1 cellular context compared by ENCODE assay signal in the genomic region with DNA sequence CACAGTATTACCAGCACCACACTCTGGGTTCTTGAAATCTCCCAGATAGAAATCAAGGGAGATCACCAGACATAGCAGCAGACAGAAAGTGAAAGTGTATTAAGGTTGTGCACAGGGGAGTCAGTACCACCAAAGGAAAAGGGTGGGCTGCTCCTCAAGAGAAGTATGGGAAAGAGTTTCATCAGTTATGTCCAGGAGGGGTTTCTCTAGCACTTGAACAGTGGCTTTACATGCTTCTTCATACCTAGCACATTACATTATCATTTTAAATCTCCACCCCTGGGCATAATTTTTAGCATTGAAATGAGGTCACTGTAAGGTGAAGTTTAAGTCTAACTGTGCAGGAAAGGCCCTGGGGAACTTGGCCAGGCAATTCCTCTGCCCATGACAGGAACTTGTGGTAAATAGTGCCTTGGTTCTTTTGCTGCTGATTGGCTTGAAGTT.
TF ChIP-seq lines count a peak whose summit lies in the region.

No MANE protein-coding gene starts in this region.

TF ChIP-seq in GM12878, 131 proteins besides CTCF, POLR2A, EP300 and RAD21 (continued from another document):
- TF ChIP-seq, protein P1, sequence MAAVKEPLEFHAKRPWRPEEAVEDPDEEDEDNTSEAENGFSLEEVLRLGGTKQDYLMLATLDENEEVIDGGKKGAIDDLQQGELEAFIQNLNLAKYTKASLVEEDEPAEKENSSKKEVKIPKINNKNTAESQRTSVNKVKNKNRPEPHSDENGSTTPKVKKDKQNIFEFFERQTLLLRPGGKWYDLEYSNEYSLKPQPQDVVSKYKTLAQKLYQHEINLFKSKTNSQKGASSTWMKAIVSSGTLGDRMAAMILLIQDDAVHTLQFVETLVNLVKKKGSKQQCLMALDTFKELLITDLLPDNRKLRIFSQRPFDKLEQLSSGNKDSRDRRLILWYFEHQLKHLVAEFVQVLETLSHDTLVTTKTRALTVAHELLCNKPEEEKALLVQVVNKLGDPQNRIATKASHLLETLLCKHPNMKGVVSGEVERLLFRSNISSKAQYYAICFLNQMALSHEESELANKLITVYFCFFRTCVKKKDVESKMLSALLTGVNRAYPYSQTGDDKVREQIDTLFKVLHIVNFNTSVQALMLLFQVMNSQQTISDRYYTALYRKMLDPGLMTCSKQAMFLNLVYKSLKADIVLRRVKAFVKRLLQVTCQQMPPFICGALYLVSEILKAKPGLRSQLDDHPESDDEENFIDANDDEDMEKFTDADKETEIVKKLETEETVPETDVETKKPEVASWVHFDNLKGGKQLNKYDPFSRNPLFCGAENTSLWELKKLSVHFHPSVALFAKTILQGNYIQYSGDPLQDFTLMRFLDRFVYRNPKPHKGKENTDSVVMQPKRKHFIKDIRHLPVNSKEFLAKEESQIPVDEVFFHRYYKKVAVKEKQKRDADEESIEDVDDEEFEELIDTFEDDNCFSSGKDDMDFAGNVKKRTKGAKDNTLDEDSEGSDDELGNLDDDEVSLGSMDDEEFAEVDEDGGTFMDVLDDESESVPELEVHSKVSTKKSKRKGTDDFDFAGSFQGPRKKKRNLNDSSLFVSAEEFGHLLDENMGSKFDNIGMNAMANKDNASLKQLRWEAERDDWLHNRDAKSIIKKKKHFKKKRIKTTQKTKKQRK (IDR thresholded peaks at IDR 0.05; ENCODE audit: low read depth, low read length) = no peak
- TF ChIP-seq, protein P2, sequence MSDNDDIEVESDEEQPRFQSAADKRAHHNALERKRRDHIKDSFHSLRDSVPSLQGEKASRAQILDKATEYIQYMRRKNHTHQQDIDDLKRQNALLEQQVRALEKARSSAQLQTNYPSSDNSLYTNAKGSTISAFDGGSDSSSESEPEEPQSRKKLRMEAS (IDR thresholded peaks at IDR 0.05; ENCODE audit: low read depth, low read length) = no peak
- peak; percentile 63 for TF ChIP-seq JUNB (IDR thresholded peaks at IDR 0.05)
- TF ChIP-seq NFIC (IDR thresholded peaks at IDR 0.05; ENCODE audit: low read depth, low read length) = peak; percentile 77; the same call in 1 of the 2 replicates
- TF ChIP-seq SMAD5 (IDR thresholded peaks at IDR 0.05; ENCODE audit: low read depth) = no peak
- peak; percentile 71 for TF ChIP-seq EED (IDR thresholded peaks at IDR 0.05; ENCODE audit: low read depth)
- TF ChIP-seq, protein P3, sequence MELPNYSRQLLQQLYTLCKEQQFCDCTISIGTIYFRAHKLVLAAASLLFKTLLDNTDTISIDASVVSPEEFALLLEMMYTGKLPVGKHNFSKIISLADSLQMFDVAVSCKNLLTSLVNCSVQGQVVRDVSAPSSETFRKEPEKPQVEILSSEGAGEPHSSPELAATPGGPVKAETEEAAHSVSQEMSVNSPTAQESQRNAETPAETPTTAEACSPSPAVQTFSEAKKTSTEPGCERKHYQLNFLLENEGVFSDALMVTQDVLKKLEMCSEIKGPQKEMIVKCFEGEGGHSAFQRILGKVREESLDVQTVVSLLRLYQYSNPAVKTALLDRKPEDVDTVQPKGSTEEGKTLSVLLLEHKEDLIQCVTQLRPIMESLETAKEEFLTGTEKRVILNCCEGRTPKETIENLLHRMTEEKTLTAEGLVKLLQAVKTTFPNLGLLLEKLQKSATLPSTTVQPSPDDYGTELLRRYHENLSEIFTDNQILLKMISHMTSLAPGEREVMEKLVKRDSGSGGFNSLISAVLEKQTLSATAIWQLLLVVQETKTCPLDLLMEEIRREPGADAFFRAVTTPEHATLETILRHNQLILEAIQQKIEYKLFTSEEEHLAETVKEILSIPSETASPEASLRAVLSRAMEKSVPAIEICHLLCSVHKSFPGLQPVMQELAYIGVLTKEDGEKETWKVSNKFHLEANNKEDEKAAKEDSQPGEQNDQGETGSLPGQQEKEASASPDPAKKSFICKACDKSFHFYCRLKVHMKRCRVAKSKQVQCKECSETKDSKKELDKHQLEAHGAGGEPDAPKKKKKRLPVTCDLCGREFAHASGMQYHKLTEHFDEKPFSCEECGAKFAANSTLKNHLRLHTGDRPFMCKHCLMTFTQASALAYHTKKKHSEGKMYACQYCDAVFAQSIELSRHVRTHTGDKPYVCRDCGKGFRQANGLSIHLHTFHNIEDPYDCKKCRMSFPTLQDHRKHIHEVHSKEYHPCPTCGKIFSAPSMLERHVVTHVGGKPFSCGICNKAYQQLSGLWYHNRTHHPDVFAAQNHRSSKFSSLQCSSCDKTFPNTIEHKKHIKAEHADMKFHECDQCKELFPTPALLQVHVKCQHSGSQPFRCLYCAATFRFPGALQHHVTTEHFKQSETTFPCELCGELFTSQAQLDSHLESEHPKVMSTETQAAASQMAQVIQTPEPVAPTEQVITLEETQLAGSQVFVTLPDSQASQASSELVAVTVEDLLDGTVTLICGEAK (IDR thresholded peaks at IDR 0.05; ENCODE audit: borderline replicate concordance) = no peak
- peak; percentile 53 for TF ChIP-seq DPF2 (IDR thresholded peaks at IDR 0.05)
- TF ChIP-seq, protein P4, sequence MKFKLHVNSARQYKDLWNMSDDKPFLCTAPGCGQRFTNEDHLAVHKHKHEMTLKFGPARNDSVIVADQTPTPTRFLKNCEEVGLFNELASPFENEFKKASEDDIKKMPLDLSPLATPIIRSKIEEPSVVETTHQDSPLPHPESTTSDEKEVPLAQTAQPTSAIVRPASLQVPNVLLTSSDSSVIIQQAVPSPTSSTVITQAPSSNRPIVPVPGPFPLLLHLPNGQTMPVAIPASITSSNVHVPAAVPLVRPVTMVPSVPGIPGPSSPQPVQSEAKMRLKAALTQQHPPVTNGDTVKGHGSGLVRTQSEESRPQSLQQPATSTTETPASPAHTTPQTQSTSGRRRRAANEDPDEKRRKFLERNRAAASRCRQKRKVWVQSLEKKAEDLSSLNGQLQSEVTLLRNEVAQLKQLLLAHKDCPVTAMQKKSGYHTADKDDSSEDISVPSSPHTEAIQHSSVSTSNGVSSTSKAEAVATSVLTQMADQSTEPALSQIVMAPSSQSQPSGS (IDR thresholded peaks at IDR 0.05; ENCODE audit: low read length) = peak; percentile 35; the same call in 1 of the 2 replicates
